In genomic region chr1:22711591-22712501, GRCh38 we compare ENCODE assay signal across 9 cellular contexts. TPM values are rescaled to one million over a fixed set of nuclear protein-coding genes. Genes with fewer than 3 reads are reported as not detected.
A peak's percentile ranks its signal among the peaks of the same experiment; 100 is the strongest.
DNase-seq lines count a peak whose midpoint lies in the region; ATAC-seq lines count a peak whose summit lies in the region.
"Had no signal": no experiment of that assay in that cellular context is flagged by ENCODE, and none has a peak within 500 bp of the region (broad histone marks: within the 10 kb centered on the region; RNA-seq: fewer than 3 reads in every experiment).

No MANE protein-coding gene starts in this region.

- H3K9ac ChIP-seq in skeletal muscle tissue (ENCODE audit: low read depth in 1 of 3, low read length in 3 of 3): peak overlapping the region in 1 of 3 donors; percentile 33

- peaks cover 4 to 7% (median 5%) of the 10 kb centered on the region in 3 donors for H3K4me1 ChIP-seq in skeletal muscle tissue (ENCODE audit: control insufficient read depth in 3 of 3, insufficient read depth in 3 of 3, low read length in 3 of 3)

- intact Hi-C loops in left cardiac atrium (cut with DNase I): no loop called here

- no peak overlapping the region for H3K27ac ChIP-seq in skeletal muscle tissue (ENCODE audit: low read depth, low read length)

- DNase-seq in NCI-H345 (lab: John Stamatoyannopoulos, UW) (peak; percentile 11), NCI-H345 treated with DMSO at 0.1 percent for 48 hours (lab: John Stamatoyannopoulos, UW; ENCODE audit: unreplicated experiment) (no peak), SW480 (ENCODE audit: low spot score) (peak; percentile 61), left cardiac atrium (no peak), G401 (ENCODE audit: low spot score) (no peak), D341Med (ENCODE audit: low spot score) (no peak)
- DNase-seq: DND-41 had no signal

- H3K36me3 ChIP-seq in skeletal muscle tissue (ENCODE audit: control insufficient read depth in 3 of 3, insufficient read depth in 3 of 3, low read length in 3 of 3): no peaks in the 10 kb centered on the region

- peak; percentile 15 to 25 for ATAC-seq in left cardiac atrium
- ATAC-seq in GM18498 (IDR thresholded peaks at IDR 0.05; ENCODE audit: unreplicated experiment): no peak

- H3K27me3 ChIP-seq in skeletal muscle tissue (ENCODE audit: control insufficient read depth in 3 of 3, insufficient read depth in 3 of 3, low read length in 3 of 3): peaks cover 41 to 46% (median 43%) of the 10 kb centered on the region in 3 donors

- peak overlapping the region in 2 of 3 donors; percentile 11 to 41 for H3K4me3 ChIP-seq in skeletal muscle tissue (ENCODE audit: low read length in 3 of 3)

- no peaks in the 10 kb centered on the region for H3K9me3 ChIP-seq in skeletal muscle tissue (ENCODE audit: control insufficient read depth in 3 of 3, low read length in 3 of 3)

- in situ Hi-C loops in G401 (cut with HindIII; ENCODE audit: low sequenced_read_pairs): no loop called here

RNA-seq across cellular contexts. Expression of gene EPHB2, which starts 1.2 kb away (rescaled TPM):
- total RNA-seq in left cardiac atrium: 1 to 10 TPM; 2.9 to 4.3 TPM
- total RNA-seq in skeletal muscle tissue: 13.0 TPM
- total RNA-seq in G401 (2014; rRNA removed; shearing (Covaris generic)): 0.14 and 1.1 TPM in 2 replicates

RNA-seq across cellular contexts. Expression of gene C1QB, which starts 58.8 kb away (rescaled TPM):
- total RNA-seq in left cardiac atrium: 100 to 1,000 TPM; 133 to 356 TPM
- total RNA-seq in skeletal muscle tissue: 18.3 TPM
- not detected in 2 replicates for total RNA-seq in G401 (2014; rRNA removed; shearing (Covaris generic))

Comparison
In these comparisons a context has a peak if more than half of its experiments do, and no peak if none do; other contexts are left out.
1. DNase-seq: peak in NCI-H345 (single experiment) and SW480 (single experiment); none in NCI-H345 treated with DMSO at 0.1 percent for 48 hours (single experiment), left cardiac atrium (single experiment), G401 (single experiment) and D341Med (single experiment).
2. RNA of gene C1QB, which starts 58.8 kb away (total RNA-seq): 133 to 356 TPM in left cardiac atrium and 18.3 TPM in skeletal muscle tissue (single experiment); not detected in G401; every median in the first group is over 10 times any median in the second.